ENCODE assay signal across 8 cellular contexts in genomic region chr1:151613275-151613867, GRCh38. TPM values are rescaled to one million over a fixed set of nuclear protein-coding genes. Genes with fewer than 3 reads are reported as not detected.
DNase-seq lines count a peak whose midpoint lies in the region; TF ChIP-seq lines count a peak whose summit lies in the region.

No MANE protein-coding gene starts in this region.

- peak overlapping the region; percentile 93 to 99 for H3K4me3 Mint-ChIP-seq in H9

- H3K4me1 ChIP-seq in H9 (ENCODE audit: insufficient read depth, low read length) (no peaks in the 10 kb centered on the region), SK-N-SH (ENCODE audit: control insufficient read depth in 1 of 2, insufficient read depth in 2 of 2, low read depth in 1 of 2, low read length in 1 of 2) (peaks cover 12 to 17% of the 10 kb centered on the region in 2 experiments; a peak in 3 of 4 replicates)

- H2BK120ac ChIP-seq in H9 (ENCODE audit: low read depth, low read length, poor library complexity, severe bottlenecking), result no peak overlapping the region

- DNase-seq in H9 (no peak), SK-N-SH (peak; percentile 45), fibroblast of villous mesenchyme (ENCODE audit: low read depth) (no peak), skeletal muscle cell (ENCODE audit: low read depth) (no peak), GM19240 (ENCODE audit: insufficient read length, low spot score) (no peak), foreskin melanocyte (no peak), NCI-H226 (no peak), NCI-H1694 (lab: John Stamatoyannopoulos, UW) (no peak)

- peaks cover 12% of the 10 kb centered on the region for H3K23me2 ChIP-seq in H9 (ENCODE audit: insufficient read length, low read depth, low read length, poor library complexity, severe bottlenecking)

- peaks cover 6% of the 10 kb centered on the region; the same call in 1 of the 2 replicates for H3K79me2 ChIP-seq in H9 (ENCODE audit: insufficient read depth, low read length)
- H3K79me2 ChIP-seq in SK-N-SH (ENCODE audit: insufficient read depth), result peaks cover 64% of the 10 kb centered on the region

- no peaks in the 10 kb centered on the region for H3K79me1 ChIP-seq in H9 (ENCODE audit: insufficient read depth, low read depth, low read length, poor library complexity, severe bottlenecking)

- H3K4me2 ChIP-seq in H9 (ENCODE audit: insufficient read depth, insufficient read length, low read length) (peak overlapping the region; percentile 91), SK-N-SH (peak overlapping the region; percentile 90)

- H2BK5ac ChIP-seq in H9 (ENCODE audit: insufficient read length, low read length), result no peak overlapping the region

- H2AK5ac ChIP-seq in H9 (ENCODE audit: insufficient read length, low read length), result no peak overlapping the region

- H3K9me2 ChIP-seq in SK-N-SH, result no peaks in the 10 kb centered on the region

- H4K20me1 ChIP-seq in H9 (ENCODE audit: control insufficient read depth, insufficient read depth, insufficient read length) (no peaks in the 10 kb centered on the region), SK-N-SH (ENCODE audit: insufficient read depth) (peaks cover 12% of the 10 kb centered on the region)

- H3K4ac ChIP-seq in H9 (ENCODE audit: low read depth, low read length), result no peak overlapping the region

- WGBS in H9 (ENCODE audit: extremely low coverage, insufficient read length, low lambda C conversion rate), result no CpG with 5 or more reads among the region's 13 CpGs
- 46% methylated on average over 13 of the region's 13 CpGs for WGBS in SK-N-SH (ENCODE audit: low lambda C conversion rate)

- no peak overlapping the region for H3K14ac ChIP-seq in H9 (ENCODE audit: insufficient read depth, low read length)

- TF ChIP-seq CTCF in H9 (conservative IDR thresholded peaks at IDR 0.05), result no peak
- no peak for TF ChIP-seq CTCF in SK-N-SH (IDR thresholded peaks at IDR 0.05)
- no peak for TF ChIP-seq CTCF in fibroblast of villous mesenchyme (IDR thresholded peaks at IDR 0.05; ENCODE audit: insufficient read depth, low read depth, low read length)

- no peaks in the 10 kb centered on the region for H3K27me3 Mint-ChIP-seq in H9 (ENCODE audit: low read depth)

- peak overlapping the region; percentile 77 to 87 for H3K4me3 ChIP-seq in SK-N-SH (ENCODE audit: low read depth in 2 of 2, low read length in 1 of 2)
- H3K4me3 ChIP-seq in fibroblast of villous mesenchyme (ENCODE audit: low read depth, low read length), result peak overlapping the region; percentile 89
- peak overlapping the region; percentile 82 for H3K4me3 ChIP-seq in skeletal muscle cell (ENCODE audit: low read depth, low read length)

- peak overlapping the region; percentile 53 for H3K9ac ChIP-seq in H9 (ENCODE audit: extremely low read depth, insufficient read length, low read length)
- peak overlapping the region; percentile 83 for H3K9ac ChIP-seq in SK-N-SH

- peaks cover 7 to 12% of the 10 kb centered on the region in 2 experiments for H3K36me3 ChIP-seq in SK-N-SH (replicated peaks in 1 of 2; ENCODE audit: control insufficient read depth in 1 of 2, insufficient read depth in 2 of 2, low read length in 1 of 2)

- no peak for TF ChIP-seq EP300 in SK-N-SH (IDR thresholded peaks at IDR 0.05; ENCODE audit: borderline replicate concordance in 1 of 2, low read depth in 1 of 2, low read length in 1 of 2)

- H3K4me1 Mint-ChIP-seq in H9, result peaks cover 21 to 23% of the 10 kb centered on the region in 2 experiments

- no peak overlapping the region for H4K5ac ChIP-seq in H9 (ENCODE audit: insufficient read length, low read depth, low read length)

- no peak overlapping the region for H3K18ac ChIP-seq in H9 (ENCODE audit: insufficient read length, low read depth, low read length)

- H2AFZ ChIP-seq in H9 (ENCODE audit: low read length), result no peak overlapping the region
- no peak overlapping the region for H2AFZ ChIP-seq in SK-N-SH (ENCODE audit: low read depth)

- no peak overlapping the region for H3T11ph ChIP-seq in H9 (ENCODE audit: low read length)

- no peaks in the 10 kb centered on the region for H3K27me3 ChIP-seq in H9 (ENCODE audit: insufficient read depth, low read length)
- H3K27me3 ChIP-seq in SK-N-SH (ENCODE audit: insufficient read depth), result no peaks in the 10 kb centered on the region

- H3F3A ChIP-seq in SK-N-SH (replicated peaks; ENCODE audit: insufficient read depth), result peaks cover 16% of the 10 kb centered on the region

- no peak overlapping the region for H3K23ac ChIP-seq in H9 (ENCODE audit: insufficient read length, low read depth, low read length)

- H3K56ac ChIP-seq in H9 (ENCODE audit: insufficient read length, low read depth, low read length), result no peak overlapping the region

- TF ChIP-seq RAD21 in SK-N-SH (IDR thresholded peaks at IDR 0.05; ENCODE audit: low read length), result no peak

- no peak overlapping the region for H3K27ac ChIP-seq in H9 (ENCODE audit: insufficient read length, low read depth, low read length)
- peak overlapping the region in 1 of 2 experiments; percentile 24; a peak in 2 of 4 replicates for H3K27ac ChIP-seq in SK-N-SH (ENCODE audit: low read depth in 2 of 2, low read length in 1 of 2)

- H2BK12ac ChIP-seq in H9 (ENCODE audit: insufficient read length, low read depth, low read length), result no peak overlapping the region

- H4K8ac ChIP-seq in H9 (replicated peaks; ENCODE audit: insufficient read length, low read depth, low read length), result no peak overlapping the region

- peak overlapping the region; percentile 91 to 93 (median 92); a peak in 5 of 7 replicates for H3K27ac Mint-ChIP-seq in H9

- no peak overlapping the region for H2BK15ac ChIP-seq in H9 (ENCODE audit: low read depth, low read length)

- no peak overlapping the region for H4K91ac ChIP-seq in H9 (ENCODE audit: insufficient read length, low read depth, low read length)

- POLR2A ChIA-PET in SK-N-SH (lab: Yijun Ruan, JAX), result no interaction called here

- peaks cover 0 to 3% of the 10 kb centered on the region in 2 experiments; a peak in 1 of 5 replicates for H3K9me3 Mint-ChIP-seq in H9

- H3K36me3 Mint-ChIP-seq in H9 (ENCODE audit: insufficient read depth in 1 of 3, low read depth in 3 of 3), result peaks cover 2 to 5% (median 2%) of the 10 kb centered on the region in 3 experiments; a peak in 5 of 7 replicates

- H3K9me3 ChIP-seq in H9 (ENCODE audit: control insufficient read depth, low read depth, low read length), result no peaks in the 10 kb centered on the region
- no peaks in the 10 kb centered on the region for H3K9me3 ChIP-seq in SK-N-SH

- no peak overlapping the region for H2BK20ac ChIP-seq in H9 (ENCODE audit: low read depth, low read length, poor library complexity, severe bottlenecking)

- CTCF ChIA-PET in SK-N-SH (lab: Yijun Ruan, JAX), result no interaction called here

TF ChIP-seq in SK-N-SH, 30 proteins besides CTCF, POLR2A, EP300 and RAD21:
- no peak for TF ChIP-seq TCF12 (IDR thresholded peaks at IDR 0.05)
- no peak for TF ChIP-seq GATA2 (CRISPR knock-in tag; IDR thresholded peaks at IDR 0.05)
TF ChIP-seq in SK-N-SH: peak in this region for 0.

RNA-seq across cellular contexts. Expression of gene SNX27, which starts 1.5 kb away (rescaled TPM):
- total RNA-seq in H9 (2021) (48.9 and 53.3 TPM in 2 replicates), fibroblast of villous mesenchyme (26.7 and 34.5 TPM in 2 replicates)
- polyA plus RNA-seq in SK-N-SH (2012; rRNA removed), result 10.8 and 12.8 TPM in 2 replicates
- polyA plus RNA-seq in SK-N-SH (2012; cell fraction: cytosol; rRNA removed), result 11.1 and 12.7 TPM in 2 replicates
- 11.4 and 19.1 TPM in 2 replicates for polyA plus RNA-seq in SK-N-SH (2012; cell fraction: nucleus; rRNA removed)
